ENCODE assay signal across 11 cellular contexts in genomic region chr3:32423534-32423933, GRCh38. TPM values are rescaled to one million over a fixed set of nuclear protein-coding genes. Genes with fewer than 3 reads are reported as not detected.
DNase-seq lines count a peak whose midpoint lies in the region; ATAC-seq and TF ChIP-seq lines count a peak whose summit lies in the region.
"Had no signal": no experiment of that assay in that cellular context is flagged by ENCODE, and none has a peak within 500 bp of the region (broad histone marks: within the 10 kb centered on the region; RNA-seq: fewer than 3 reads in every experiment).

No MANE protein-coding gene starts in this region.

- H3K4me3 Mint-ChIP-seq in CD4-positive, alpha-beta memory T cell: peak overlapping the region in 6 of 8 donors; percentile 51 to 91 (median 72)

- peak; percentile 7; the same call in 1 of the 2 replicates for TF ChIP-seq CTCF in OCI-LY1 (IDR thresholded peaks at IDR 0.05; ENCODE audit: low read length)
- no peak for TF ChIP-seq CTCF in left lung (IDR thresholded peaks at IDR 0.05)

- no peaks in the 10 kb centered on the region for H3K9me3 Mint-ChIP-seq in CD4-positive, alpha-beta memory T cell

- H3K27me3 Mint-ChIP-seq in CD4-positive, alpha-beta memory T cell: no peaks in the 10 kb centered on the region

- H3K27ac Mint-ChIP-seq in CD4-positive, alpha-beta memory T cell: peak overlapping the region; percentile 90 to 97 (median 93)

- peak overlapping the region; percentile 48 for H3K4me2 ChIP-seq in OCI-LY1 (ENCODE audit: low read length)

- no peak overlapping the region for H2AFZ ChIP-seq in OCI-LY1 (ENCODE audit: low read length)

- CTCF ChIA-PET in CD4-positive, alpha-beta memory T cell (lab: Charles Lee; ENCODE audit: partially characterized antibody): interaction anchor here (1.0 to 3.8 kb wide), 11 partner anchors 9 to 135 kb away, joined by 3 to 37 read pairs (median 8); no protein-coding TSS in a partner anchor

- H4K20me1 ChIP-seq in OCI-LY1 (ENCODE audit: insufficient read depth, low read length): no peaks in the 10 kb centered on the region; the same call in 1 of the 2 replicates

- intact Hi-C loops in CD4-positive, alpha-beta memory T cell (cut with micrococcal nuclease): no loop called here
- intact Hi-C loops in left lung (cut with DNase I): no loop called here

- H3K27ac ChIP-seq in CD4-positive, alpha-beta memory T cell (ENCODE audit: low read depth, low read length): peak overlapping the region; percentile 50
- H3K27ac ChIP-seq in OCI-LY1 (ENCODE audit: low read depth, low read length, poor library complexity, severe bottlenecking) (peak overlapping the region; percentile 97), left lung (peak overlapping the region; percentile 79 to 85)
- H3K27ac ChIP-seq: left ventricle myocardium inferior had no signal

- H3K27me3 ChIP-seq in CD4-positive, alpha-beta memory T cell (ENCODE audit: insufficient read depth, low read length): no peaks in the 10 kb centered on the region
- no peaks in the 10 kb centered on the region for H3K27me3 ChIP-seq in OCI-LY1 (ENCODE audit: insufficient read depth, low read length)
- H3K27me3 ChIP-seq in left lung: no peaks in the 10 kb centered on the region

- peaks cover 7% of the 10 kb centered on the region; the same call in 1 of the 2 replicates for H3K79me2 ChIP-seq in OCI-LY1 (ENCODE audit: insufficient read depth, low read length)

- peak overlapping the region; percentile 36; the same call in 1 of the 2 replicates for H3K9ac ChIP-seq in OCI-LY1 (ENCODE audit: low read length)

- peaks cover 10% of the 10 kb centered on the region; the same call in 1 of the 2 replicates for H3F3A ChIP-seq in OCI-LY1 (ENCODE audit: insufficient read depth, low read length)

- peaks cover 98% of the 10 kb centered on the region for H3K4me1 ChIP-seq in CD4-positive, alpha-beta memory T cell (ENCODE audit: insufficient read depth, low read length)
- H3K4me1 ChIP-seq in OCI-LY1 (ENCODE audit: insufficient read depth, low read length, severe bottlenecking): peaks cover 81% of the 10 kb centered on the region
- peaks cover 49 to 81% of the 10 kb centered on the region in 2 donors for H3K4me1 ChIP-seq in left lung

- peaks cover 72 to 99% (median 86%) of the 10 kb centered on the region in 4 donors for H3K4me1 Mint-ChIP-seq in CD4-positive, alpha-beta memory T cell

- ATAC-seq in GM19467 (IDR thresholded peaks at IDR 0.05; ENCODE audit: unreplicated experiment): peak; percentile 37
- ATAC-seq in left lung: no peak
- ATAC-seq in HG03439 (IDR thresholded peaks at IDR 0.05; ENCODE audit: unreplicated experiment): no peak
- no peak for ATAC-seq in HG03460 (IDR thresholded peaks at IDR 0.05; ENCODE audit: unreplicated experiment)
- ATAC-seq in HG03175 (IDR thresholded peaks at IDR 0.05; ENCODE audit: unreplicated experiment): no peak

- H3K4me3 ChIP-seq in CD4-positive, alpha-beta memory T cell (ENCODE audit: low read length in 2 of 2): peak overlapping the region in 1 of 2 donors; percentile 18
- H3K4me3 ChIP-seq in OCI-LY1 (ENCODE audit: low read depth, low read length, poor library complexity, severe bottlenecking) (no peak overlapping the region), left lung (no peak overlapping the region)
- H3K4me3 ChIP-seq: left ventricle myocardium inferior had no signal

- H3K36me3 Mint-ChIP-seq in CD4-positive, alpha-beta memory T cell: no peaks in the 10 kb centered on the region

- DNase-seq in CD4-positive, alpha-beta memory T cell: no peak
- no peak for DNase-seq in left lung
- no peak for DNase-seq in stimulated activated CD4-positive, alpha-beta T cell treated with anti-CD3 and anti-CD28 coated beads, Interleukin-4, amount 100 ng/mL, for 1 hour
- DNase-seq: aorta, left ventricle myocardium inferior, NCI-H226 had no signal

- no peaks in the 10 kb centered on the region for H3K9me2 ChIP-seq in OCI-LY1 (ENCODE audit: low read depth, low read length)

- H3K9me3 ChIP-seq in CD4-positive, alpha-beta memory T cell (ENCODE audit: control insufficient read depth in 1 of 2, low read length in 2 of 2): no peaks in the 10 kb centered on the region
- H3K9me3 ChIP-seq in OCI-LY1 (ENCODE audit: low read length) (no peaks in the 10 kb centered on the region), left lung (no peaks in the 10 kb centered on the region)

- no peaks in the 10 kb centered on the region for H3K36me3 ChIP-seq in CD4-positive, alpha-beta memory T cell (ENCODE audit: insufficient read depth, low read length)
- H3K36me3 ChIP-seq in OCI-LY1 (ENCODE audit: insufficient read depth, low read length): peaks cover 5% of the 10 kb centered on the region; the same call in 1 of the 2 replicates
- H3K36me3 ChIP-seq in left lung: no peaks in the 10 kb centered on the region
- H3K36me3 ChIP-seq: left ventricle myocardium inferior had no signal

- POLR2A ChIA-PET in CD4-positive, alpha-beta memory T cell (lab: Charles Lee; ENCODE audit: partially characterized antibody): interaction anchor here (0.6 to 20.1 kb wide), 11 partner anchors 9 to 825 kb away, joined by 3 to 415 read pairs (median 10); partner anchors contain the start of gene CMTM7

RNA-seq across cellular contexts. Expression of gene CMTM7, which starts 31.9 kb away (rescaled TPM):
- total RNA-seq in CD4-positive, alpha-beta memory T cell: 10 to 100 TPM; 44.2 to 48.0 TPM
- 100 to 1,000 TPM in 1 of 2 donors, 10 to 100 TPM in 1; 83.4 to 137 TPM for polyA plus RNA-seq in CD4-positive, alpha-beta memory T cell
- 10 to 100 TPM; 46.7 to 50.4 TPM for total RNA-seq in left lung
